In genomic region chr2:83844490-83844889, GRCh38 we compare ENCODE assay signal across 2 cellular contexts.
TF ChIP-seq lines count a peak whose summit lies in the region.

No MANE protein-coding gene starts in this region.

TF ChIP-seq in HepG2, 621 proteins besides CTCF, POLR2A, EP300 and RAD21 (continued from another document):
- TF ChIP-seq ZNF704 (CRISPR knock-in tag; IDR thresholded peaks at IDR 0.05; ENCODE audit: borderline replicate concordance) (no peak), ZNF33A (CRISPR knock-in tag; IDR thresholded peaks at IDR 0.05; ENCODE audit: borderline replicate concordance) (no peak), PTBP1 (IDR thresholded peaks at IDR 0.05; ENCODE audit: low read depth, low read length, poor library complexity, severe bottlenecking) (no peak), ZNF687 (CRISPR knock-in tag; IDR thresholded peaks at IDR 0.05) (no peak), AFF4 (CRISPR knock-in tag; IDR thresholded peaks at IDR 0.05) (no peak)

TF ChIP-seq in K562, 482 proteins besides CTCF, POLR2A, EP300 and RAD21 (continued from another document):
- no peak for TF ChIP-seq PATZ1 (CRISPR knock-in tag; IDR thresholded peaks at IDR 0.05; ENCODE audit: borderline replicate concordance)
- no peak for TF ChIP-seq PYGO2 (tag; IDR thresholded peaks at IDR 0.05)
- no peak for TF ChIP-seq POLR2B (IDR thresholded peaks at IDR 0.05; ENCODE audit: low read depth, partially characterized antibody)
- TF ChIP-seq CUX1 (CRISPR knock-in tag; IDR thresholded peaks at IDR 0.05): no peak
- no peak for TF ChIP-seq TFE3 (CRISPR knock-in tag; IDR thresholded peaks at IDR 0.05)
- TF ChIP-seq ZBTB26 (CRISPR knock-in tag; IDR thresholded peaks at IDR 0.05): no peak
- no peak for TF ChIP-seq ZNF436 (CRISPR knock-in tag; IDR thresholded peaks at IDR 0.05)
- TF ChIP-seq PHF20 (IDR thresholded peaks at IDR 0.05; ENCODE audit: partially characterized antibody): no peak
- no peak for TF ChIP-seq LARP7 (IDR thresholded peaks at IDR 0.05)
- no peak for TF ChIP-seq KHSRP (IDR thresholded peaks at IDR 0.05)
- no peak for TF ChIP-seq MXD1 (CRISPR knock-in tag; IDR thresholded peaks at IDR 0.05; ENCODE audit: borderline replicate concordance, poor library complexity, severe bottlenecking)
- TF ChIP-seq RERE (CRISPR knock-in tag; IDR thresholded peaks at IDR 0.05; ENCODE audit: borderline replicate concordance): no peak
- TF ChIP-seq ZNF253 (CRISPR knock-in tag; conservative IDR thresholded peaks at IDR 0.05): no peak
- TF ChIP-seq TRIM25 (IDR thresholded peaks at IDR 0.05; ENCODE audit: borderline replicate concordance): no peak
